1 cellular context compared by ENCODE assay signal in the genomic region with DNA sequence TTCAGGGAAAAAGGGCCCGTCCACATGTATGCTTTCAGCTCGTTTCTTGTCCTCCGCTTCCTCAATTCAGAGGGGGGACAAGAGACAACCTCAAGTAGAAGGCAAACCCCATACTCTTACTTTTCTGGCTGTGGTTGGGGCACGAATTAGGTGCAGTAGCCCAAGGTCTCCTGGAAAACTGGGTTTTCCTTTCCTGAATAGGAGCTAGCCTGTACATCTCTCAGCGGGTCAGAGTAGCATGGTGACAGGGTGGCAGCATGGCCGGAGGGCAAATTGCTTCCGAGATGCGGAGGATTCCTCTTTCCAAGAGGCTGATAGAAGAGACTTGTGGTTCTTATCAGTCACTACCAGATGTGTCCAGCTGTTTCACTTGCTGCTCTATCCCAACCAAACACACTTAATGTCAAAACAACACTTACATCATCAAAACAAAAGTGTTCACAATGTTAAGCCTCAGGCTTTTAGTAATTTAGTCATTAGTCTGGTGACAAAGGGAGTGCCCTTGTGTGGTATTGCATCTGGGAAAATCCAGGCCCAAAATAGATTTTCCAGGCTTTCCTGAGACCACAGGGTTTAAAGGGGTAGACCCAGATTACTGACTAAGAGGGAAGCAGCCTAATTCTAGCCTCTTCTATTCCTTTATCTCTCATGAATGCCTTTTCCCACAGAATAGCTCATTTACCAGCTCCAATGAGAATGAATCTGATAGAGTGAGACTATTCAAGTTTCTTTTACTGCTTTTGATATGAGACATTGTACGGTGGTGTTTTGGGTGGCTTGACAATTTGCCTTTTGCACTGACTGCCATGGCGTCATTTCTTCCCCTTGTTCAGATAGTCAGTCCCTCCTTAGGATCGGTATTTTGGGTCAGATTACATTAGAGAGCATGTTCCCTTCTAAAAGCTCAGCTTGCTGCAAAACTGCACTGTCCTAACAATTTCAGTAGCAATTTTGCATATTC.
TF ChIP-seq lines count a peak whose summit lies in the region.

No MANE protein-coding gene starts in this region.

TF ChIP-seq in K562, 482 proteins besides CTCF, POLR2A, EP300 and RAD21 (continued from another document and continues in another):
- TF ChIP-seq, protein P1, sequence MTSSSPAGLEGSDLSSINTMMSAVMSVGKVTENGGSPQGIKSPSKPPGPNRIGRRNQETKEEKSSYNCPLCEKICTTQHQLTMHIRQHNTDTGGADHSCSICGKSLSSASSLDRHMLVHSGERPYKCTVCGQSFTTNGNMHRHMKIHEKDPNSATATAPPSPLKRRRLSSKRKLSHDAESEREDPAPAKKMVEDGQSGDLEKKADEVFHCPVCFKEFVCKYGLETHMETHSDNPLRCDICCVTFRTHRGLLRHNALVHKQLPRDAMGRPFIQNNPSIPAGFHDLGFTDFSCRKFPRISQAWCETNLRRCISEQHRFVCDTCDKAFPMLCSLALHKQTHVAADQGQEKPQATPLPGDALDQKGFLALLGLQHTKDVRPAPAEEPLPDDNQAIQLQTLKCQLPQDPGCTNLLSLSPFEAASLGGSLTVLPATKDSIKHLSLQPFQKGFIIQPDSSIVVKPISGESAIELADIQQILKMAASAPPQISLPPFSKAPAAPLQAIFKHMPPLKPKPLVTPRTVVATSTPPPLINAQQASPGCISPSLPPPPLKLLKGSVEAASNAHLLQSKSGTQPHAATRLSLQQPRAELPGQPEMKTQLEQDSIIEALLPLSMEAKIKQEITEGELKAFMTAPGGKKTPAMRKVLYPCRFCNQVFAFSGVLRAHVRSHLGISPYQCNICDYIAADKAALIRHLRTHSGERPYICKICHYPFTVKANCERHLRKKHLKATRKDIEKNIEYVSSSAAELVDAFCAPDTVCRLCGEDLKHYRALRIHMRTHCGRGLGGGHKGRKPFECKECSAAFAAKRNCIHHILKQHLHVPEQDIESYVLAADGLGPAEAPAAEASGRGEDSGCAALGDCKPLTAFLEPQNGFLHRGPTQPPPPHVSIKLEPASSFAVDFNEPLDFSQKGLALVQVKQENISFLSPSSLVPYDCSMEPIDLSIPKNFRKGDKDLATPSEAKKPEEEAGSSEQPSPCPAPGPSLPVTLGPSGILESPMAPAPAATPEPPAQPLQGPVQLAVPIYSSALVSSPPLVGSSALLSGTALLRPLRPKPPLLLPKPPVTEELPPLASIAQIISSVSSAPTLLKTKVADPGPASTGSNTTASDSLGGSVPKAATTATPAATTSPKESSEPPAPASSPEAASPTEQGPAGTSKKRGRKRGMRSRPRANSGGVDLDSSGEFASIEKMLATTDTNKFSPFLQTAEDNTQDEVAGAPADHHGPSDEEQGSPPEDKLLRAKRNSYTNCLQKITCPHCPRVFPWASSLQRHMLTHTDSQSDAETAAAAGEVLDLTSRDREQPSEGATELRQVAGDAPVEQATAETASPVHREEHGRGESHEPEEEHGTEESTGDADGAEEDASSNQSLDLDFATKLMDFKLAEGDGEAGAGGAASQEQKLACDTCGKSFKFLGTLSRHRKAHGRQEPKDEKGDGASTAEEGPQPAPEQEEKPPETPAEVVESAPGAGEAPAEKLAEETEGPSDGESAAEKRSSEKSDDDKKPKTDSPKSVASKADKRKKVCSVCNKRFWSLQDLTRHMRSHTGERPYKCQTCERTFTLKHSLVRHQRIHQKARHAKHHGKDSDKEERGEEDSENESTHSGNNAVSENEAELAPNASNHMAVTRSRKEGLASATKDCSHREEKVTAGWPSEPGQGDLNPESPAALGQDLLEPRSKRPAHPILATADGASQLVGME (CRISPR knock-in tag; IDR thresholded peaks at IDR 0.05), result no peak
- no peak for TF ChIP-seq NR2C2 (CRISPR knock-in tag; IDR thresholded peaks at IDR 0.05)
- peak; percentile 78; the same call in 1 of the 2 replicates for TF ChIP-seq NR2C2 (tag; IDR thresholded peaks at IDR 0.05)
- TF ChIP-seq, protein P2, sequence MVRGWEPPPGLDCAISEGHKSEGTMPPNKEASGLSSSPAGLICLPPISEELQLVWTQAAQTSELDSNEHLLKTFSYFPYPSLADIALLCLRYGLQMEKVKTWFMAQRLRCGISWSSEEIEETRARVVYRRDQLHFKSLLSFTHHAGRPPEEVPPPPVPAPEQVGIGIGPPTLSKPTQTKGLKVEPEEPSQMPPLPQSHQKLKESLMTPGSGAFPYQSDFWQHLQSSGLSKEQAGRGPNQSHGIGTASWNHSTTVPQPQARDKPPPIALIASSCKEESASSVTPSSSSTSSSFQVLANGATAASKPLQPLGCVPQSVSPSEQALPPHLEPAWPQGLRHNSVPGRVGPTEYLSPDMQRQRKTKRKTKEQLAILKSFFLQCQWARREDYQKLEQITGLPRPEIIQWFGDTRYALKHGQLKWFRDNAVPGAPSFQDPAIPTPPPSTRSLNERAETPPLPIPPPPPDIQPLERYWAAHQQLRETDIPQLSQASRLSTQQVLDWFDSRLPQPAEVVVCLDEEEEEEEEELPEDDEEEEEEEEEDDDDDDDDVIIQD (CRISPR knock-in tag; IDR thresholded peaks at IDR 0.05), result no peak
- peak; percentile 91 for TF ChIP-seq ZNF766 (CRISPR knock-in tag; conservative IDR thresholded peaks at IDR 0.05)
- TF ChIP-seq GTF2F1 (IDR thresholded peaks at IDR 0.05; ENCODE audit: low read depth, low read length), result no peak
- TF ChIP-seq LARP7 (IDR thresholded peaks at IDR 0.05), result no peak
- no peak for TF ChIP-seq POLR3G (IDR thresholded peaks at IDR 0.05; ENCODE audit: extremely low read depth, insufficient read length, insufficient replicate concordance)
- peak; percentile 76; the same call in 1 of the 2 replicates for TF ChIP-seq MYC (IDR thresholded peaks at IDR 0.05; ENCODE audit: low read depth, low read length)
- no peak for TF ChIP-seq MYC (CRISPR knock-in tag; IDR thresholded peaks at IDR 0.05; ENCODE audit: borderline replicate concordance, low read depth)
- TF ChIP-seq RBM22 (IDR thresholded peaks at IDR 0.05; ENCODE audit: low read depth, low read length, poor library complexity, severe bottlenecking), result no peak
- TF ChIP-seq MAFG (tag; conservative IDR thresholded peaks at IDR 0.05), result 0 out of 2 replicates have a peak, but pooled peaks have one; percentile 27
- peak; percentile 96 for TF ChIP-seq CTBP1 (IDR thresholded peaks at IDR 0.05; ENCODE audit: borderline replicate concordance)
- no peak for TF ChIP-seq SMC3 (conservative IDR thresholded peaks at IDR 0.05; ENCODE audit: insufficient read depth, low read depth, low read length)
- TF ChIP-seq ZNF57 (CRISPR knock-in tag; IDR thresholded peaks at IDR 0.05), result no peak
- peak in 1 of 2 experiments; percentile 96; a peak in 2 of 4 replicates for TF ChIP-seq RCOR1 (IDR thresholded peaks at IDR 0.05; ENCODE audit: borderline replicate concordance in 1 of 2, low read depth in 2 of 2, low read length in 2 of 2)
- TF ChIP-seq, protein P3, sequence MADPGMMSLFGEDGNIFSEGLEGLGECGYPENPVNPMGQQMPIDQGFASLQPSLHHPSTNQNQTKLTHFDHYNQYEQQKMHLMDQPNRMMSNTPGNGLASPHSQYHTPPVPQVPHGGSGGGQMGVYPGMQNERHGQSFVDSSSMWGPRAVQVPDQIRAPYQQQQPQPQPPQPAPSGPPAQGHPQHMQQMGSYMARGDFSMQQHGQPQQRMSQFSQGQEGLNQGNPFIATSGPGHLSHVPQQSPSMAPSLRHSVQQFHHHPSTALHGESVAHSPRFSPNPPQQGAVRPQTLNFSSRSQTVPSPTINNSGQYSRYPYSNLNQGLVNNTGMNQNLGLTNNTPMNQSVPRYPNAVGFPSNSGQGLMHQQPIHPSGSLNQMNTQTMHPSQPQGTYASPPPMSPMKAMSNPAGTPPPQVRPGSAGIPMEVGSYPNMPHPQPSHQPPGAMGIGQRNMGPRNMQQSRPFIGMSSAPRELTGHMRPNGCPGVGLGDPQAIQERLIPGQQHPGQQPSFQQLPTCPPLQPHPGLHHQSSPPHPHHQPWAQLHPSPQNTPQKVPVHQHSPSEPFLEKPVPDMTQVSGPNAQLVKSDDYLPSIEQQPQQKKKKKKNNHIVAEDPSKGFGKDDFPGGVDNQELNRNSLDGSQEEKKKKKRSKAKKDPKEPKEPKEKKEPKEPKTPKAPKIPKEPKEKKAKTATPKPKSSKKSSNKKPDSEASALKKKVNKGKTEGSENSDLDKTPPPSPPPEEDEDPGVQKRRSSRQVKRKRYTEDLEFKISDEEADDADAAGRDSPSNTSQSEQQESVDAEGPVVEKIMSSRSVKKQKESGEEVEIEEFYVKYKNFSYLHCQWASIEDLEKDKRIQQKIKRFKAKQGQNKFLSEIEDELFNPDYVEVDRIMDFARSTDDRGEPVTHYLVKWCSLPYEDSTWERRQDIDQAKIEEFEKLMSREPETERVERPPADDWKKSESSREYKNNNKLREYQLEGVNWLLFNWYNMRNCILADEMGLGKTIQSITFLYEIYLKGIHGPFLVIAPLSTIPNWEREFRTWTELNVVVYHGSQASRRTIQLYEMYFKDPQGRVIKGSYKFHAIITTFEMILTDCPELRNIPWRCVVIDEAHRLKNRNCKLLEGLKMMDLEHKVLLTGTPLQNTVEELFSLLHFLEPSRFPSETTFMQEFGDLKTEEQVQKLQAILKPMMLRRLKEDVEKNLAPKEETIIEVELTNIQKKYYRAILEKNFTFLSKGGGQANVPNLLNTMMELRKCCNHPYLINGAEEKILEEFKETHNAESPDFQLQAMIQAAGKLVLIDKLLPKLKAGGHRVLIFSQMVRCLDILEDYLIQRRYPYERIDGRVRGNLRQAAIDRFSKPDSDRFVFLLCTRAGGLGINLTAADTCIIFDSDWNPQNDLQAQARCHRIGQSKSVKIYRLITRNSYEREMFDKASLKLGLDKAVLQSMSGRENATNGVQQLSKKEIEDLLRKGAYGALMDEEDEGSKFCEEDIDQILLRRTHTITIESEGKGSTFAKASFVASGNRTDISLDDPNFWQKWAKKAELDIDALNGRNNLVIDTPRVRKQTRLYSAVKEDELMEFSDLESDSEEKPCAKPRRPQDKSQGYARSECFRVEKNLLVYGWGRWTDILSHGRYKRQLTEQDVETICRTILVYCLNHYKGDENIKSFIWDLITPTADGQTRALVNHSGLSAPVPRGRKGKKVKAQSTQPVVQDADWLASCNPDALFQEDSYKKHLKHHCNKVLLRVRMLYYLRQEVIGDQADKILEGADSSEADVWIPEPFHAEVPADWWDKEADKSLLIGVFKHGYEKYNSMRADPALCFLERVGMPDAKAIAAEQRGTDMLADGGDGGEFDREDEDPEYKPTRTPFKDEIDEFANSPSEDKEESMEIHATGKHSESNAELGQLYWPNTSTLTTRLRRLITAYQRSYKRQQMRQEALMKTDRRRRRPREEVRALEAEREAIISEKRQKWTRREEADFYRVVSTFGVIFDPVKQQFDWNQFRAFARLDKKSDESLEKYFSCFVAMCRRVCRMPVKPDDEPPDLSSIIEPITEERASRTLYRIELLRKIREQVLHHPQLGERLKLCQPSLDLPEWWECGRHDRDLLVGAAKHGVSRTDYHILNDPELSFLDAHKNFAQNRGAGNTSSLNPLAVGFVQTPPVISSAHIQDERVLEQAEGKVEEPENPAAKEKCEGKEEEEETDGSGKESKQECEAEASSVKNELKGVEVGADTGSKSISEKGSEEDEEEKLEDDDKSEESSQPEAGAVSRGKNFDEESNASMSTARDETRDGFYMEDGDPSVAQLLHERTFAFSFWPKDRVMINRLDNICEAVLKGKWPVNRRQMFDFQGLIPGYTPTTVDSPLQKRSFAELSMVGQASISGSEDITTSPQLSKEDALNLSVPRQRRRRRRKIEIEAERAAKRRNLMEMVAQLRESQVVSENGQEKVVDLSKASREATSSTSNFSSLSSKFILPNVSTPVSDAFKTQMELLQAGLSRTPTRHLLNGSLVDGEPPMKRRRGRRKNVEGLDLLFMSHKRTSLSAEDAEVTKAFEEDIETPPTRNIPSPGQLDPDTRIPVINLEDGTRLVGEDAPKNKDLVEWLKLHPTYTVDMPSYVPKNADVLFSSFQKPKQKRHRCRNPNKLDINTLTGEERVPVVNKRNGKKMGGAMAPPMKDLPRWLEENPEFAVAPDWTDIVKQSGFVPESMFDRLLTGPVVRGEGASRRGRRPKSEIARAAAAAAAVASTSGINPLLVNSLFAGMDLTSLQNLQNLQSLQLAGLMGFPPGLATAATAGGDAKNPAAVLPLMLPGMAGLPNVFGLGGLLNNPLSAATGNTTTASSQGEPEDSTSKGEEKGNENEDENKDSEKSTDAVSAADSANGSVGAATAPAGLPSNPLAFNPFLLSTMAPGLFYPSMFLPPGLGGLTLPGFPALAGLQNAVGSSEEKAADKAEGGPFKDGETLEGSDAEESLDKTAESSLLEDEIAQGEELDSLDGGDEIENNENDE (IDR thresholded peaks at IDR 0.05; ENCODE audit: low read depth, low read length), result no peak
- TF ChIP-seq, protein P4, sequence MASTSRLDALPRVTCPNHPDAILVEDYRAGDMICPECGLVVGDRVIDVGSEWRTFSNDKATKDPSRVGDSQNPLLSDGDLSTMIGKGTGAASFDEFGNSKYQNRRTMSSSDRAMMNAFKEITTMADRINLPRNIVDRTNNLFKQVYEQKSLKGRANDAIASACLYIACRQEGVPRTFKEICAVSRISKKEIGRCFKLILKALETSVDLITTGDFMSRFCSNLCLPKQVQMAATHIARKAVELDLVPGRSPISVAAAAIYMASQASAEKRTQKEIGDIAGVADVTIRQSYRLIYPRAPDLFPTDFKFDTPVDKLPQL (IDR thresholded peaks at IDR 0.05; ENCODE audit: extremely low read depth, insufficient read length), result no peak
- TF ChIP-seq PPARD (CRISPR knock-in tag; IDR thresholded peaks at IDR 0.05), result no peak
- no peak for TF ChIP-seq ZNF23 (CRISPR knock-in tag; IDR thresholded peaks at IDR 0.05)
- no peak for TF ChIP-seq ZNF717 (CRISPR knock-in tag; IDR thresholded peaks at IDR 0.05)
- TF ChIP-seq PTBP1 (IDR thresholded peaks at IDR 0.05; ENCODE audit: low read depth, low read length), result no peak
- TF ChIP-seq SMARCA5 (IDR thresholded peaks at IDR 0.05), result peak; percentile 67; the same call in 1 of the 2 replicates
- TF ChIP-seq, protein P5, sequence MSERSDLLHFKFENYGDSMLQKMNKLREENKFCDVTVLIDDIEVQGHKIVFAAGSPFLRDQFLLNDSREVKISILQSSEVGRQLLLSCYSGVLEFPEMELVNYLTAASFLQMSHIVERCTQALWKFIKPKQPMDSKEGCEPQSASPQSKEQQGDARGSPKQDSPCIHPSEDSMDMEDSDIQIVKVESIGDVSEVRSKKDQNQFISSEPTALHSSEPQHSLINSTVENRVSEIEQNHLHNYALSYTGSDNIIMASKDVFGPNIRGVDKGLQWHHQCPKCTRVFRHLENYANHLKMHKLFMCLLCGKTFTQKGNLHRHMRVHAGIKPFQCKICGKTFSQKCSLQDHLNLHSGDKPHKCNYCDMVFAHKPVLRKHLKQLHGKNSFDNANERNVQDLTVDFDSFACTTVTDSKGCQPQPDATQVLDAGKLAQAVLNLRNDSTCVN (CRISPR knock-in tag; IDR thresholded peaks at IDR 0.05), result no peak
- no peak for TF ChIP-seq KLF1 (tag; IDR thresholded peaks at IDR 0.05)
- TF ChIP-seq BRD9 (IDR thresholded peaks at IDR 0.05; ENCODE audit: low read depth, partially characterized antibody), result no peak
- TF ChIP-seq ZBTB17 (CRISPR knock-in tag; IDR thresholded peaks at IDR 0.05), result no peak; the same call in 1 of the 2 replicates
- peak in 1 of 2 experiments; percentile 88; a peak in 2 of 3 replicates for TF ChIP-seq CBX3 (IDR thresholded peaks at IDR 0.05; ENCODE audit: borderline replicate concordance in 1 of 2, low read length in 2 of 2)
- TF ChIP-seq, protein P6, sequence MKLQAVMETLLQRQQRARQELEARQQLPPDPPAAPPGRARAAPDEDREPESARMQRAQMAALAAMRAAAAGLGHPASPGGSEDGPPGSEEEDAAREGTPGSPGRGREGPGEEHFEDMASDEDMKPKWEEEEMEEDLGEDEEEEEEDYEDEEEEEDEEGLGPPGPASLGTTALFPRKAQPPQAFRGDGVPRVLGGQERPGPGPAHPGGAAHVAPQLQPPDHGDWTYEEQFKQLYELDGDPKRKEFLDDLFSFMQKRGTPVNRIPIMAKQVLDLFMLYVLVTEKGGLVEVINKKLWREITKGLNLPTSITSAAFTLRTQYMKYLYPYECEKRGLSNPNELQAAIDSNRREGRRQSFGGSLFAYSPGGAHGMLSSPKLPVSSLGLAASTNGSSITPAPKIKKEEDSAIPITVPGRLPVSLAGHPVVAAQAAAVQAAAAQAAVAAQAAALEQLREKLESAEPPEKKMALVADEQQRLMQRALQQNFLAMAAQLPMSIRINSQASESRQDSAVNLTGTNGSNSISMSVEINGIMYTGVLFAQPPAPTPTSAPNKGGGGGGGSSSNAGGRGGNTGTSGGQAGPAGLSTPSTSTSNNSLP (IDR thresholded peaks at IDR 0.05; ENCODE audit: borderline replicate concordance, low read depth, low read length), result peak; percentile 83; the same call in 1 of the 2 replicates
- peak; percentile 58; the same call in 1 of the 2 replicates for TF ChIP-seq GATAD2B (IDR thresholded peaks at IDR 0.05; ENCODE audit: borderline replicate concordance)
